In the genomic region with DNA sequence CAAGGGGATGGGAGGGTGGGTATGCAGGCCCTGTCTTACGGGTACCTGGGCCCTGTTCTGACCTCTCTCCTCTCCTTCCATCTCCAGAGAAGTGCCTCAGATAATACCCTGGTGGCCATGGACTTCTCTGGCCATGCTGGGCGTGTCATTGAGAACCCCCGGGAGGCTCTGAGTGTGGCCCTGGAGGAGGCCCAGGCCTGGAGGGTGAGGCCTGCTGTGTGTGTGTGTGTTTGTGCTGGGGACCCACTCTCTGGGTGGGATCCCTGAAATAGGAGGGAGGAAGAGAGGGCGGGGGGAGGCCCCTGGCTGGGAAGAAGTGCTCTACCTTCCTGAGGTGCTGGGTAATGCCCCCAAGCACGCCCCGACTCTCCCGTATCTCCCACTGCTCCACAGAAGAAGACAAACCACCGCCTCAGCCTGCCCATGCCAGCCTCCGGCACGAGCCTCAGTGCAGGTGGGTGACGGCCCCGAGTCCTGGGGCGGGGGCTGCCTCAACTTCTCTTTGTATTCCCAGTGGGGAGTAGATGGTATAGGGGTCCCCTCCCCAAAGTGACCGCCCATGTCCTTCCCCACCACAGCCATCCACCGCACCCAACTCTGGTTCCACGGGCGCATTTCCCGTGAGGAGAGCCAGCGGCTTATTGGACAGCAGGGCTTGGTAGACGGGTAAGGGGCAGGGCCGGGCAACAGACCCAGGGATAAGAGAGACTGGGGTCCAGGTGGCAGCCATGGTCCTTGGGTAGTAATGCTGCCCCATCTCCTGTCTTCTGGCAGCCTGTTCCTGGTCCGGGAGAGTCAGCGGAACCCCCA, we compare ENCODE assay signal across 1 cellular context.
TF ChIP-seq lines count a peak whose summit lies in the region.

No MANE protein-coding gene starts in this region.

TF ChIP-seq in HepG2, 621 proteins besides CTCF, POLR2A, EP300 and RAD21:
- TF ChIP-seq SUZ12 (IDR thresholded peaks at IDR 0.05; ENCODE audit: low read depth, low read length) (no peak), RBFOX2 (IDR thresholded peaks at IDR 0.05; ENCODE audit: low read depth, low read length) (peak; percentile 50)
TF ChIP-seq in HepG2: peak in this region for 1.
